Comparison of ENCODE assay signal across 8 cellular contexts in the genomic region with DNA sequence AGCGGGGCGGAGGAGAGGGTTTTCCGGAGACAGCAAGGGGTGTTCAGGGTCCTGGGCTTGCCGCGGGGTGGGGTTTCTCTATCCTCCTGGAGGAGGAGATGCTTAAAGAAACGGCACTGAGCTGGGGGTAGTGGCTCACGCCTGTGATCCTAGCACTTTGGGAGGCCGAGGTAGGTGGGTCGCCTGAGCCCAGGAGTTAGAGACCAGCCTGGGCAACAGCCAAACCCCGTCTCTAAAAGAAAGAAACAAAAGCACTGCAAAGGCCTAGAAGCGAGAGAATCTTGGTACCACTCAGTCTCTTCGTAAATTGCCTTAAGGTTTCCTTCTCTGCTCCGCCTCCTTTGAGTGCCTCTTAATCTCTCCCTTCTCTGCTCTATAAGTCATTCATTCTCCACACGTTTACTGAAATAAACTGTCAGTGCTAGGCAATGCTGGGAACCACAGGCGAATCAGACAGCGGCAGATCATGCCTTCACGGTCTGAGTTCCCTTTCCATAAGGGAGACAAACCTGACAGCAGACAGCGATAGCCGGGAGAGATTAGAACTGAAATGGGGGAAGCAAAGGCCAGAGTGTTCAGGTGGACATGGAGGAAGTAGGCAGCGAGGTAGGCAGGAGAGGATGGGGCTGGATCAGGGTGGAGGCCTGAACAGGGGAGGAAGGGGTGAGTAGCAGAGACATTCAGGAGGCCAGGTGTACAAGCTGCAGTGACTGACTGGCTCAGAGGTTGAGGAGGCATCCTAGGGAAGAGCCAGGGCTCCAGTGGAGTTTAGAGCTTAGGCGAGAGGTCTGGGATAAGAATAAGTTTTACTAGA. TPM values are rescaled to one million over a fixed set of nuclear protein-coding genes. Genes with fewer than 3 reads are reported as not detected.
A peak's percentile ranks its signal among the peaks of the same experiment; 100 is the strongest.
DNase-seq lines count a peak whose midpoint lies in the region; ATAC-seq and TF ChIP-seq lines count a peak whose summit lies in the region.

No MANE protein-coding gene starts in this region.

- peaks cover 46% of the 10 kb centered on the region for H3K4me1 Mint-ChIP-seq in activated CD4-positive, alpha-beta T cell treated with anti-CD3 and anti-CD28 coated beads, Interleukin-2, amount 10 ng/mL, durations not matched to agents 7 days and 5 days

- H3K27ac ChIP-seq in adrenal gland = peak overlapping the region in 4 of 5 donors; percentile 34 to 89 (median 72)
- H3K27ac ChIP-seq in thymus (ENCODE audit: low read depth) = peak overlapping the region; percentile 62

- DNase-seq in activated CD4-positive, alpha-beta T cell treated with anti-CD3 and anti-CD28 coated beads, Interleukin-2, amount 10 ng/mL, durations not matched to agents 7 days and 5 days = no peak
- no peak for DNase-seq in activated CD4-positive, alpha-beta T cell treated with anti-CD3 and anti-CD28 coated beads for 4 hours
- DNase-seq in adrenal gland (no peak), left colon (no peak), NCI-H2171 (lab: John Stamatoyannopoulos, UW) (no peak), NCI-H128 (lab: John Stamatoyannopoulos, UW; ENCODE audit: unreplicated experiment) (no peak), COR-L47 (lab: John Stamatoyannopoulos, UW) (no peak)

- H3K4me3 ChIP-seq in adrenal gland (peak overlapping the region; percentile 15 to 87 (median 51)), thymus (ENCODE audit: low read length) (peak overlapping the region; percentile 66)

- H3K27me3 ChIP-seq in adrenal gland (no peaks in the 10 kb centered on the region), thymus (ENCODE audit: control insufficient read depth, insufficient read depth) (no peaks in the 10 kb centered on the region)

- 12 to 18% (median 15%) methylated on average over 18 to 21 of the region's 21 CpGs for WGBS in adrenal gland, 4 donors
- WGBS in thymus = 20% methylated on average over 21 of the region's 21 CpGs

- H3K4me3 Mint-ChIP-seq in activated CD4-positive, alpha-beta T cell treated with anti-CD3 and anti-CD28 coated beads, Interleukin-2, amount 10 ng/mL, durations not matched to agents 7 days and 5 days = peak overlapping the region; percentile 92

- ATAC-seq in left colon = peak; percentile 14

- H3K36me3 ChIP-seq in adrenal gland (replicated peaks in 1 of 2) (peaks cover 0 to 41% of the 10 kb centered on the region in 2 donors), thymus (ENCODE audit: control insufficient read depth, insufficient read depth) (peaks cover 38% of the 10 kb centered on the region)

- TF ChIP-seq POLR2A in adrenal gland (IDR thresholded peaks at IDR 0.05) = no peak

- POLR2A ChIA-PET in activated CD4-positive, alpha-beta T cell treated with anti-CD3 and anti-CD28 coated beads, Interleukin-2, amount 10 ng/mL, durations not matched to agents 7 days and 5 days (lab: Charles Lee) = interaction anchor here (0.5 to 0.9 kb wide), 4 partner anchors 9 to 217 kb away, joined by 3 read pairs; a partner anchor contains a TSS

- no peaks in the 10 kb centered on the region for H3K9me3 ChIP-seq in adrenal gland (replicated peaks in 1 of 3)
- H3K9me3 ChIP-seq in thymus (ENCODE audit: control insufficient read depth) = no peaks in the 10 kb centered on the region

- TF ChIP-seq CTCF in adrenal gland (IDR thresholded peaks at IDR 0.05) = no peak

- H3K4me1 ChIP-seq in adrenal gland (replicated peaks in 1 of 2) = peaks cover 6 to 19% of the 10 kb centered on the region in 2 donors
- peaks cover 15% of the 10 kb centered on the region for H3K4me1 ChIP-seq in thymus (ENCODE audit: control insufficient read depth, insufficient read depth, low read length)

- intact Hi-C loops in adrenal gland (cut with DNase I) (loop anchor here in 1 of 2 donors (10.0 kb wide), 1 partner anchor 295 kb away; a partner anchor contains a TSS), left colon (cut with DNase I, micrococcal nuclease) (no loop called here)

- no peaks in the 10 kb centered on the region for H3K9me3 Mint-ChIP-seq in activated CD4-positive, alpha-beta T cell treated with anti-CD3 and anti-CD28 coated beads, Interleukin-2, amount 10 ng/mL, durations not matched to agents 7 days and 5 days

- H3K36me3 Mint-ChIP-seq in activated CD4-positive, alpha-beta T cell treated with anti-CD3 and anti-CD28 coated beads, Interleukin-2, amount 10 ng/mL, durations not matched to agents 7 days and 5 days (ENCODE audit: low read depth) = peaks cover 48% of the 10 kb centered on the region

- CTCF ChIA-PET in activated CD4-positive, alpha-beta T cell treated with anti-CD3 and anti-CD28 coated beads, Interleukin-2, amount 10 ng/mL, durations not matched to agents 7 days and 5 days (lab: Charles Lee) = interaction anchor here (0.7 to 3.9 kb wide), 11 partner anchors 15 to 311 kb away, joined by 3 to 22 read pairs (median 4); a partner anchor contains a TSS

- H3K27me3 Mint-ChIP-seq in activated CD4-positive, alpha-beta T cell treated with anti-CD3 and anti-CD28 coated beads, Interleukin-2, amount 10 ng/mL, durations not matched to agents 7 days and 5 days = no peaks in the 10 kb centered on the region

- H3K27ac Mint-ChIP-seq in activated CD4-positive, alpha-beta T cell treated with anti-CD3 and anti-CD28 coated beads, Interleukin-2, amount 10 ng/mL, durations not matched to agents 7 days and 5 days = peak overlapping the region; percentile 92

RNA-seq across cellular contexts. Expression of a gene that starts 0.6 kb away (rescaled TPM):
- 100 to 1,000 TPM; 309 to 318 TPM for total RNA-seq in activated CD4-positive, alpha-beta T cell treated with anti-CD3 and anti-CD28 coated beads, Interleukin-2, amount 10 ng/mL, durations not matched to agents 7 days and 5 days
- total RNA-seq in adrenal gland (100 to 1,000 TPM; 196 to 537 (median 316) TPM), left colon (100 to 1,000 TPM; 343 to 430 TPM)
- polyA plus RNA-seq in adrenal gland (100 to 1,000 TPM; 177 to 292 (median 216) TPM), thymus (268 TPM)

RNA-seq across cellular contexts. Expression of a gene that starts 1.8 kb away (rescaled TPM):
- total RNA-seq in activated CD4-positive, alpha-beta T cell treated with anti-CD3 and anti-CD28 coated beads, Interleukin-2, amount 10 ng/mL, durations not matched to agents 7 days and 5 days = 100 to 1,000 TPM; 282 to 313 TPM
- 1 to 10 TPM; 1.4 to 7.9 (median 4.1) TPM for total RNA-seq in adrenal gland
- 10 to 100 TPM in 1 of 3 donors, 1 to 10 TPM in 2; 1.2 to 12.5 (median 6.8) TPM for polyA plus RNA-seq in adrenal gland
- total RNA-seq in left colon = 1 to 10 TPM; 2.9 to 6.6 TPM
- polyA plus RNA-seq in thymus = 82.9 TPM

RNA-seq across cellular contexts. Expression of a gene that starts 27.9 kb away (rescaled TPM):
- total RNA-seq in activated CD4-positive, alpha-beta T cell treated with anti-CD3 and anti-CD28 coated beads, Interleukin-2, amount 10 ng/mL, durations not matched to agents 7 days and 5 days = 100 to 1,000 TPM; 337 to 354 TPM
- 100 to 1,000 TPM; 430 to 773 (median 575) TPM for total RNA-seq in adrenal gland
- polyA plus RNA-seq in adrenal gland = 100 to 1,000 TPM; 148 to 586 (median 554) TPM
- 1,000 to 10,000 TPM in 1 of 2 donors, 100 to 1,000 TPM in 1; 971 to 1,150 TPM for total RNA-seq in left colon
- 124 TPM for polyA plus RNA-seq in thymus

Comparison
In these comparisons a context has a peak if more than half of its experiments do, and no peak if none do; other contexts are left out.
1. RNA of a gene that starts 1.8 kb away (total RNA-seq): 282 to 313 TPM in activated CD4-positive, alpha-beta T cell treated with anti-CD3 and anti-CD28 coated beads, Interleukin-2, amount 10 ng/mL, durations not matched to agents 7 days and 5 days; 2.9 to 6.6 TPM in left colon and 1.4 to 7.9 TPM in adrenal gland; every median in the first group is over 10 times any median in the second.